1 cellular context compared by ENCODE assay signal in the genomic region with DNA sequence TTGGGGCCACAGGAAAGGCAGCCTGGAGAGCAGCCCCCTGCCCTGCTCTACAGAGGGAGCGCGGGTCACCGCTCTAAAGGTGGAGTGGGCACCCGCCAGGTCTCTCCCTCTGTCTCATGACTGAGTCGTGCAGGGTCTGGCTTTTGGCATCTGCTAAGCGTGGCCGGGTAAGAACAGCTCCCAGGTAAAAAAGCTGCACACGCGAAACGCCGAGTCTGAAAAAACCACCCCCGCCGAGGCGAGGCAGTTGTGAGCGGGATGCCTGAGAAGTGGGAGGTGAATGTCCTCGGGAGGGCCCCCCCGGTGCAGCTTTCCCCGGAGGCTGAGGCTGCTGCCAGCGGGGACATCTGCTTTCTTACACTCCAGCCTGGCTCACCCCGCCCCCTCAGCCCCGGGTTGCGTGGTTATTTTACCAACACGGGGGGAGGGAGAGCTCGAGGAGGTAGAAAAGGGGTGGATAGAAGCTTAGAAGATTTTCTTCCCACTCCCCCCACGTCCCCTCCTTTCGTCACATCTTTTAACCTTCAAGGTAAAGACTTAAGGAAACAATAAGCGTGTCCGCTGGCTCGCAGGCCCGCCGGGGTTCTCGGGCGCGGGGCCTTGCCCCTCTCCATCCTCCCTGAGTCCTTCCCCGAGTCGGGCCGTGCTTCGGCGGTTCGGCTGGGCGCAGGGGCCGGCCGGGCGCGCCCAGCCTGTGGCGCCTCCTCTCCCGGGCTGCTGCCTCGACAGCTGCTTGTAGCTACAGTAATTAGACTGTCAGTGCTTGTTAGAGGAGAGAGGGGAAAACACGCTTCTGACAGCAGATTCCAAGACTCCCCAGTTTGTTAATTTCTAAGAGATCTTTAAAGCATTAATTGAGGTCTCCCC.
A peak's percentile ranks its signal among the peaks of the same experiment; 100 is the strongest.
TF ChIP-seq lines count a peak whose summit lies in the region.

No MANE protein-coding gene starts in this region.

TF ChIP-seq in HepG2, 621 proteins besides CTCF, POLR2A, EP300 and RAD21 (continued from another document and continues in another):
- TF ChIP-seq E2F5 (CRISPR knock-in tag; conservative IDR thresholded peaks at IDR 0.05) (no peak), SATB2 (CRISPR knock-in tag; IDR thresholded peaks at IDR 0.05) (no peak), ZNF670 (CRISPR knock-in tag; IDR thresholded peaks at IDR 0.05; ENCODE audit: borderline replicate concordance) (no peak), NRL (CRISPR knock-in tag; IDR thresholded peaks at IDR 0.05; ENCODE audit: borderline replicate concordance) (peak; percentile 57; the same call in 1 of the 2 replicates), TBL1XR1 (IDR thresholded peaks at IDR 0.05; ENCODE audit: borderline replicate concordance, low read length, partially characterized antibody) (no peak), HDAC1 (CRISPR knock-in tag; IDR thresholded peaks at IDR 0.05) (peak; percentile 30; the same call in 1 of the 2 replicates), SOX5 (CRISPR knock-in tag; IDR thresholded peaks at IDR 0.05; ENCODE audit: borderline replicate concordance) (no peak), ELF3 (CRISPR knock-in tag; IDR thresholded peaks at IDR 0.05) (no peak), SNAPC2 (CRISPR knock-in tag; IDR thresholded peaks at IDR 0.05) (no peak), ZBTB38 (CRISPR knock-in tag; IDR thresholded peaks at IDR 0.05) (0 out of 2 replicates have a peak, but pooled peaks have one; percentile 18), ZBTB42 (CRISPR knock-in tag; IDR thresholded peaks at IDR 0.05) (0 out of 2 replicates have a peak, but pooled peaks have one; percentile 48), SRSF1 (optimal IDR thresholded peaks at IDR 0.05; ENCODE audit: low read depth, low read length) (peak; percentile 17), ZBTB37 (CRISPR knock-in tag; IDR thresholded peaks at IDR 0.05) (no peak), NONO (IDR thresholded peaks at IDR 0.05) (no peak), NONO (CRISPR knock-in tag; conservative IDR thresholded peaks at IDR 0.05) (no peak), MED13 (CRISPR knock-in tag; IDR thresholded peaks at IDR 0.05) (no peak), RARG (CRISPR knock-in tag; IDR thresholded peaks at IDR 0.05; ENCODE audit: low read depth) (no peak), ZNF790 (CRISPR knock-in tag; IDR thresholded peaks at IDR 0.05; ENCODE audit: borderline replicate concordance) (no peak), ZNF761 (CRISPR knock-in tag; conservative IDR thresholded peaks at IDR 0.05) (no peak), ZNF468 (CRISPR knock-in tag; IDR thresholded peaks at IDR 0.05) (no peak), ARNT2 (CRISPR knock-in tag; IDR thresholded peaks at IDR 0.05; ENCODE audit: low read depth) (0 out of 2 replicates have a peak, but pooled peaks have one; percentile 43), GZF1 (CRISPR knock-in tag; IDR thresholded peaks at IDR 0.05) (no peak), ZNF547 (CRISPR knock-in tag; IDR thresholded peaks at IDR 0.05) (no peak), ZNF709 (CRISPR knock-in tag; IDR thresholded peaks at IDR 0.05) (no peak), MIER3 (CRISPR knock-in tag; IDR thresholded peaks at IDR 0.05; ENCODE audit: borderline replicate concordance) (no peak), ZFP36L2 (CRISPR knock-in tag; IDR thresholded peaks at IDR 0.05) (no peak), PREB (CRISPR knock-in tag; IDR thresholded peaks at IDR 0.05) (no peak), ELK4 (CRISPR knock-in tag; IDR thresholded peaks at IDR 0.05; ENCODE audit: borderline replicate concordance) (no peak), ZNF780A (CRISPR knock-in tag; IDR thresholded peaks at IDR 0.05) (0 out of 2 replicates have a peak, but pooled peaks have one; percentile 45), TFDP1 (CRISPR knock-in tag; IDR thresholded peaks at IDR 0.05; ENCODE audit: borderline replicate concordance) (no peak), HMGA1 (CRISPR knock-in tag; conservative IDR thresholded peaks at IDR 0.05) (no peak), NFRKB (IDR thresholded peaks at IDR 0.05) (no peak), ZNF652 (CRISPR knock-in tag; IDR thresholded peaks at IDR 0.05; ENCODE audit: borderline replicate concordance, low read depth) (no peak), MAFK (conservative IDR thresholded peaks at IDR 0.05 in 1 of 2, IDR thresholded peaks at IDR 0.05 in 1 of 2; ENCODE audit: low read length in 2 of 2) (no peak), POLR2G (IDR thresholded peaks at IDR 0.05; ENCODE audit: low read depth, low read length) (peak; percentile 57), ZFP41 (CRISPR knock-in tag; IDR thresholded peaks at IDR 0.05; ENCODE audit: borderline replicate concordance) (no peak), HNRNPLL (IDR thresholded peaks at IDR 0.05; ENCODE audit: low read depth, low read length, poor library complexity, severe bottlenecking) (no peak), ZBTB7A (CRISPR knock-in tag; IDR thresholded peaks at IDR 0.05) (no peak)
- TF ChIP-seq, protein P1, sequence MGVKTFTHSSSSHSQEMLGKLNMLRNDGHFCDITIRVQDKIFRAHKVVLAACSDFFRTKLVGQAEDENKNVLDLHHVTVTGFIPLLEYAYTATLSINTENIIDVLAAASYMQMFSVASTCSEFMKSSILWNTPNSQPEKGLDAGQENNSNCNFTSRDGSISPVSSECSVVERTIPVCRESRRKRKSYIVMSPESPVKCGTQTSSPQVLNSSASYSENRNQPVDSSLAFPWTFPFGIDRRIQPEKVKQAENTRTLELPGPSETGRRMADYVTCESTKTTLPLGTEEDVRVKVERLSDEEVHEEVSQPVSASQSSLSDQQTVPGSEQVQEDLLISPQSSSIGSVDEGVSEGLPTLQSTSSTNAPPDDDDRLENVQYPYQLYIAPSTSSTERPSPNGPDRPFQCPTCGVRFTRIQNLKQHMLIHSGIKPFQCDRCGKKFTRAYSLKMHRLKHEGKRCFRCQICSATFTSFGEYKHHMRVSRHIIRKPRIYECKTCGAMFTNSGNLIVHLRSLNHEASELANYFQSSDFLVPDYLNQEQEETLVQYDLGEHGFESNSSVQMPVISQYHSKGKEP (CRISPR knock-in tag; IDR thresholded peaks at IDR 0.05) = no peak
- TF ChIP-seq, protein P2, sequence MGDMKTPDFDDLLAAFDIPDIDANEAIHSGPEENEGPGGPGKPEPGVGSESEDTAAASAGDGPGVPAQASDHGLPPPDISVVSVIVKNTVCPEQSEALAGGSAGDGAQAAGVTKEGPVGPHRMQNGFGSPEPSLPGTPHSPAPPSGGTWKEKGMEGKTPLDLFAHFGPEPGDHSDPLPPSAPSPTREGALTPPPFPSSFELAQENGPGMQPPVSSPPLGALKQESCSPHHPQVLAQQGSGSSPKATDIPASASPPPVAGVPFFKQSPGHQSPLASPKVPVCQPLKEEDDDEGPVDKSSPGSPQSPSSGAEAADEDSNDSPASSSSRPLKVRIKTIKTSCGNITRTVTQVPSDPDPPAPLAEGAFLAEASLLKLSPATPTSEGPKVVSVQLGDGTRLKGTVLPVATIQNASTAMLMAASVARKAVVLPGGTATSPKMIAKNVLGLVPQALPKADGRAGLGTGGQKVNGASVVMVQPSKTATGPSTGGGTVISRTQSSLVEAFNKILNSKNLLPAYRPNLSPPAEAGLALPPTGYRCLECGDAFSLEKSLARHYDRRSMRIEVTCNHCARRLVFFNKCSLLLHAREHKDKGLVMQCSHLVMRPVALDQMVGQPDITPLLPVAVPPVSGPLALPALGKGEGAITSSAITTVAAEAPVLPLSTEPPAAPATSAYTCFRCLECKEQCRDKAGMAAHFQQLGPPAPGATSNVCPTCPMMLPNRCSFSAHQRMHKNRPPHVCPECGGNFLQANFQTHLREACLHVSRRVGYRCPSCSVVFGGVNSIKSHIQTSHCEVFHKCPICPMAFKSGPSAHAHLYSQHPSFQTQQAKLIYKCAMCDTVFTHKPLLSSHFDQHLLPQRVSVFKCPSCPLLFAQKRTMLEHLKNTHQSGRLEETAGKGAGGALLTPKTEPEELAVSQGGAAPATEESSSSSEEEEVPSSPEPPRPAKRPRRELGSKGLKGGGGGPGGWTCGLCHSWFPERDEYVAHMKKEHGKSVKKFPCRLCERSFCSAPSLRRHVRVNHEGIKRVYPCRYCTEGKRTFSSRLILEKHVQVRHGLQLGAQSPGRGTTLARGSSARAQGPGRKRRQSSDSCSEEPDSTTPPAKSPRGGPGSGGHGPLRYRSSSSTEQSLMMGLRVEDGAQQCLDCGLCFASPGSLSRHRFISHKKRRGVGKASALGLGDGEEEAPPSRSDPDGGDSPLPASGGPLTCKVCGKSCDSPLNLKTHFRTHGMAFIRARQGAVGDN (CRISPR knock-in tag; IDR thresholded peaks at IDR 0.05) = peak; percentile 27
- TF ChIP-seq, protein P3, sequence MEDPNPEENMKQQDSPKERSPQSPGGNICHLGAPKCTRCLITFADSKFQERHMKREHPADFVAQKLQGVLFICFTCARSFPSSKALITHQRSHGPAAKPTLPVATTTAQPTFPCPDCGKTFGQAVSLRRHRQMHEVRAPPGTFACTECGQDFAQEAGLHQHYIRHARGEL (CRISPR knock-in tag; IDR thresholded peaks at IDR 0.05) = no peak
- TF ChIP-seq, protein P4, sequence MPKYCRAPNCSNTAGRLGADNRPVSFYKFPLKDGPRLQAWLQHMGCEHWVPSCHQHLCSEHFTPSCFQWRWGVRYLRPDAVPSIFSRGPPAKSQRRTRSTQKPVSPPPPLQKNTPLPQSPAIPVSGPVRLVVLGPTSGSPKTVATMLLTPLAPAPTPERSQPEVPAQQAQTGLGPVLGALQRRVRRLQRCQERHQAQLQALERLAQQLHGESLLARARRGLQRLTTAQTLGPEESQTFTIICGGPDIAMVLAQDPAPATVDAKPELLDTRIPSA (CRISPR knock-in tag; IDR thresholded peaks at IDR 0.05; ENCODE audit: borderline replicate concordance) = no peak
- TF ChIP-seq, protein P5, sequence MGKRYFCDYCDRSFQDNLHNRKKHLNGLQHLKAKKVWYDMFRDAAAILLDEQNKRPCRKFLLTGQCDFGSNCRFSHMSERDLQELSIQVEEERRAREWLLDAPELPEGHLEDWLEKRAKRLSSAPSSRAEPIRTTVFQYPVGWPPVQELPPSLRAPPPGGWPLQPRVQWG (CRISPR knock-in tag; IDR thresholded peaks at IDR 0.05; ENCODE audit: borderline replicate concordance, low read depth) = no peak
- TF ChIP-seq, protein P6, sequence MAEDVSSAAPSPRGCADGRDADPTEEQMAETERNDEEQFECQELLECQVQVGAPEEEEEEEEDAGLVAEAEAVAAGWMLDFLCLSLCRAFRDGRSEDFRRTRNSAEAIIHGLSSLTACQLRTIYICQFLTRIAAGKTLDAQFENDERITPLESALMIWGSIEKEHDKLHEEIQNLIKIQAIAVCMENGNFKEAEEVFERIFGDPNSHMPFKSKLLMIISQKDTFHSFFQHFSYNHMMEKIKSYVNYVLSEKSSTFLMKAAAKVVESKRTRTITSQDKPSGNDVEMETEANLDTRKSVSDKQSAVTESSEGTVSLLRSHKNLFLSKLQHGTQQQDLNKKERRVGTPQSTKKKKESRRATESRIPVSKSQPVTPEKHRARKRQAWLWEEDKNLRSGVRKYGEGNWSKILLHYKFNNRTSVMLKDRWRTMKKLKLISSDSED (CRISPR knock-in tag; IDR thresholded peaks at IDR 0.05) = no peak
